Comparison of ENCODE assay signal across 8 cellular contexts in the genomic region with DNA sequence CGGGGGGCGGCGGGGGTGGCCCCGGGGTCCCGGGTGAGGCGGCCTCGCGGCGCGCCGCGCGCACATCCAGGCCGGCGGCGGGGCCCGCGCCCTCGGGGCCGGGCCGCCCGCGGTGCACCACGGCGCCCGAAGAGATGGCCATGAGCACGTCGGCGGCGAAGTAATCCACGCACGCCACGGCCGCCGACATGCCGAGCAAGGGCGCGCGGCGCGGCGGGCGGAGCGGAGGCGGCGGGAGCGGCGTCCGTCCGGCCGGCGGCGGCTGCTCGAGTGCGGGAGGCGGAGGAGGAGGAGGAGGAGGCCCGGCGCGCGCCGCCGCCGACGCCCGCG. TPM values are rescaled to one million over a fixed set of nuclear protein-coding genes. Genes with fewer than 3 reads are reported as not detected.
DNase-seq lines count a peak whose midpoint lies in the region; ATAC-seq and TF ChIP-seq lines count a peak whose summit lies in the region.

A gene (minus strand): TSS at position 272 of the 330 bp plus-strand sequence. CDS start 82 bp downstream, at position 190.

- intact Hi-C loops in right cardiac atrium (cut with DNase I): loop anchor here in 1 of 4 donors (10.0 kb wide), 1 partner anchor 212 kb away; no protein-coding TSS in a partner anchor

- H3K9me3 Mint-ChIP-seq in activated T-cell treated with anti-CD3 and anti-CD28 coated beads, Interleukin-2, amount 50 U/mL, for 24 hours: no peaks in the 10 kb centered on the region
- H3K9me3 Mint-ChIP-seq in stimulated activated effector memory CD8-positive, alpha-beta T cell treated with anti-CD3 and anti-CD28 coated beads, Interleukin-12 subunit alpha, Interleukin-12 subunit beta, amount 100 ng/mL, for 72 hours: no peaks in the 10 kb centered on the region

- H3K4me3 ChIP-seq in WI38 (ENCODE audit: low read depth, low read length) (peak within 1 kb of the TSS; percentile 81), right cardiac atrium (ENCODE audit: low read length) (peak within 1 kb of the TSS; percentile 95)

- peaks cover 31% of the 10 kb centered on the region for H3K36me3 Mint-ChIP-seq in activated T-cell treated with anti-CD3 and anti-CD28 coated beads, Interleukin-2, amount 50 U/mL, for 24 hours (ENCODE audit: low read depth)
- H3K36me3 Mint-ChIP-seq in stimulated activated effector memory CD8-positive, alpha-beta T cell treated with anti-CD3 and anti-CD28 coated beads, Interleukin-12 subunit alpha, Interleukin-12 subunit beta, amount 100 ng/mL, for 72 hours: peaks cover 17% of the 10 kb centered on the region

- peaks cover 47% of the 10 kb centered on the region for H3K4me1 Mint-ChIP-seq in activated T-cell treated with anti-CD3 and anti-CD28 coated beads, Interleukin-2, amount 50 U/mL, for 24 hours (ENCODE audit: low read depth)
- H3K4me1 Mint-ChIP-seq in stimulated activated effector memory CD8-positive, alpha-beta T cell treated with anti-CD3 and anti-CD28 coated beads, Interleukin-12 subunit alpha, Interleukin-12 subunit beta, amount 100 ng/mL, for 72 hours: peaks cover 46% of the 10 kb centered on the region

- peaks cover 11% of the 10 kb centered on the region for H3K4me1 ChIP-seq in right cardiac atrium (ENCODE audit: control insufficient read depth, insufficient read depth, low read length)

- peak within 1 kb of the TSS; percentile 69 for H3K27ac ChIP-seq in right cardiac atrium (ENCODE audit: low read length)

- no peak for TF ChIP-seq CTCF in WI38 (IDR thresholded peaks at IDR 0.05; ENCODE audit: low read depth, low read length)

- no peaks in the 10 kb centered on the region for H3K9me3 ChIP-seq in right cardiac atrium (ENCODE audit: control insufficient read depth, low read length)

- H3K27me3 ChIP-seq in right cardiac atrium (ENCODE audit: control insufficient read depth, insufficient read depth): no peaks in the 10 kb centered on the region

- DNase-seq in activated T-cell treated with anti-CD3 and anti-CD28 coated beads, Interleukin-2, amount 50 U/mL, for 24 hours: no peak
- no peak for DNase-seq in activated T-cell treated with anti-CD3 and anti-CD28 coated beads, Interleukin-2, amount 50 U/mL, for 48 hours
- DNase-seq in right cardiac atrium (no peak), RPMI8226 (no peak)
- DNase-seq in stimulated activated effector memory CD8-positive, alpha-beta T cell treated with anti-CD3 and anti-CD28 coated beads, Interleukin-12 subunit alpha, Interleukin-12 subunit beta, amount 100 ng/mL, for 72 hours (ENCODE audit: low spot score in 2 of 2): no peak

- WGBS in right cardiac atrium: under 1% methylated on average over 57 of the region's 66 CpGs

- ATAC-seq in right cardiac atrium (no peak), HG03108 (IDR thresholded peaks at IDR 0.05; ENCODE audit: unreplicated experiment) (no peak), GM21717 (IDR thresholded peaks at IDR 0.05; ENCODE audit: unreplicated experiment) (no peak)
- ATAC-seq in stimulated activated effector memory CD8-positive, alpha-beta T cell treated with anti-CD3 and anti-CD28 coated beads, Interleukin-12 subunit alpha, Interleukin-12 subunit beta, amount 100 ng/mL, for 72 hours: peak; percentile 0

- H3K27ac Mint-ChIP-seq in activated T-cell treated with anti-CD3 and anti-CD28 coated beads, Interleukin-2, amount 50 U/mL, for 24 hours: peak within 1 kb of the TSS; percentile 96
- peak within 1 kb of the TSS; percentile 92 for H3K27ac Mint-ChIP-seq in stimulated activated effector memory CD8-positive, alpha-beta T cell treated with anti-CD3 and anti-CD28 coated beads, Interleukin-12 subunit alpha, Interleukin-12 subunit beta, amount 100 ng/mL, for 72 hours

- no peaks in the 10 kb centered on the region for H3K27me3 Mint-ChIP-seq in activated T-cell treated with anti-CD3 and anti-CD28 coated beads, Interleukin-2, amount 50 U/mL, for 24 hours

- H3K4me3 Mint-ChIP-seq in activated T-cell treated with anti-CD3 and anti-CD28 coated beads, Interleukin-2, amount 50 U/mL, for 24 hours: peak within 1 kb of the TSS; percentile 95
- H3K4me3 Mint-ChIP-seq in stimulated activated effector memory CD8-positive, alpha-beta T cell treated with anti-CD3 and anti-CD28 coated beads, Interleukin-12 subunit alpha, Interleukin-12 subunit beta, amount 100 ng/mL, for 72 hours: peak within 1 kb of the TSS; percentile 93

RNA-seq across cellular contexts. Expression of the gene that starts here (rescaled TPM):
- 10 to 100 TPM in 1 of 4 donors, 1 to 10 TPM in 3; 6.4 to 11.1 (median 7.3) TPM for total RNA-seq in right cardiac atrium
- polyA plus RNA-seq in right cardiac atrium: 4.5 TPM
